ENCODE assay signal across 8 cellular contexts in genomic region chr9:97501177-97501971, GRCh38. TPM values are rescaled to one million over a fixed set of nuclear protein-coding genes. Genes with fewer than 3 reads are reported as not detected.
A peak's percentile ranks its signal among the peaks of the same experiment; 100 is the strongest.
DNase-seq lines count a peak whose midpoint lies in the region; ATAC-seq, FAIRE-seq and TF ChIP-seq lines count a peak whose summit lies in the region.

TMOD1 (plus strand) TSS chr9:97501666; CDS start chr9:97524189, 22,523 bp downstream.

- peak within 1 kb of the TSS; percentile 71 for H3K4me3 ChIP-seq in PC-3 (ENCODE audit: low read length)
- H3K4me3 ChIP-seq in pancreas, result peak within 1 kb of the TSS; percentile 65 to 86 (median 75)

- H3K36me3 ChIP-seq in PC-3 (ENCODE audit: low read depth, low read length) (no peaks in the 10 kb centered on the region), pancreas (peaks cover 0 to under 1% (median 0%) of the 10 kb centered on the region in 3 donors)

- intact Hi-C loops in PC-3 (cut with micrococcal nuclease) (no loop called here), cardiac septum (cut with DNase I) (loop anchor here (2.0 to 5.0 kb wide), 2 partner anchors 33 to 89 kb away; partner anchors contain the start of gene TDRD7), pancreas (cut with DNase I) (no loop called here)

- H3K9me3 ChIP-seq in PC-3 (ENCODE audit: low read length), result no peaks in the 10 kb centered on the region
- H3K9me3 ChIP-seq in pancreas, result no peaks in the 10 kb centered on the region

- CTCF ChIA-PET in PC-3 (lab: Charles Lee), result interaction anchor here (0.6 kb wide), 1 partner anchor 250 kb away, joined by 6 read pairs; no protein-coding TSS in a partner anchor

- H3K27me3 ChIP-seq in PC-3 (ENCODE audit: low read length) (peaks cover 10% of the 10 kb centered on the region; the same call in 1 of the 2 replicates), pancreas (no peaks in the 10 kb centered on the region)

- H3K4me1 ChIP-seq in PC-3 (ENCODE audit: insufficient read depth, low read length), result no peaks in the 10 kb centered on the region
- H3K4me1 ChIP-seq in pancreas, result peaks cover 7 to 22% (median 18%) of the 10 kb centered on the region in 3 donors

- peaks cover 36% of the 10 kb centered on the region for H3K27me3 Mint-ChIP-seq in activated naive CD4-positive, alpha-beta T cell treated with anti-CD3 and anti-CD28 coated beads, Interleukin-2, amount 50 U/mL, for 24 hours

- DNase-seq in COLO668 (lab: John Stamatoyannopoulos, UW; ENCODE audit: unreplicated experiment) (peak; percentile 89), PC-3 (peak; percentile 58), cardiac septum (ENCODE audit: low spot score) (peak; percentile 89), pancreas (peak; percentile 78 to 94 (median 84))
- no peak for DNase-seq in effector CD8-positive, alpha-beta T cell (lab: John Stamatoyannopoulos, UW)

- H3F3A ChIP-seq in PC-3 (ENCODE audit: low read length, unreplicated experiment), result no peaks in the 10 kb centered on the region

- no peak within 1 kb of the TSS for H3K27ac ChIP-seq in PC-3 (ENCODE audit: low read length)
- peak within 1 kb of the TSS; percentile 58 to 84 (median 69) for H3K27ac ChIP-seq in pancreas

- no peak within 1 kb of the TSS for H3K27ac Mint-ChIP-seq in activated naive CD4-positive, alpha-beta T cell treated with anti-CD3 and anti-CD28 coated beads, Interleukin-2, amount 50 U/mL, for 24 hours

- H3K4me1 Mint-ChIP-seq in activated naive CD4-positive, alpha-beta T cell treated with anti-CD3 and anti-CD28 coated beads, Interleukin-2, amount 50 U/mL, for 24 hours, result peaks cover 21% of the 10 kb centered on the region

- H3K9me3 Mint-ChIP-seq in activated naive CD4-positive, alpha-beta T cell treated with anti-CD3 and anti-CD28 coated beads, Interleukin-2, amount 50 U/mL, for 24 hours, result no peaks in the 10 kb centered on the region

- no peaks in the 10 kb centered on the region for H3K9me2 ChIP-seq in PC-3 (replicated peaks; ENCODE audit: low read length)

- no peaks in the 10 kb centered on the region for H3K79me2 ChIP-seq in PC-3 (ENCODE audit: low read length)

- TF ChIP-seq CTCF in PC-3 (conservative IDR thresholded peaks at IDR 0.05; ENCODE audit: low read depth, low read length) (0 out of 2 replicates have a peak, but pooled peaks have one; percentile 25), pancreas (IDR thresholded peaks at IDR 0.05) (no peak)

- no peak for FAIRE-seq in pancreas (lab: Jason Lieb, UNC)

- peak within 1 kb of the TSS; percentile 92 for H2AFZ ChIP-seq in PC-3 (ENCODE audit: low read length)

- H3K4me3 Mint-ChIP-seq in activated naive CD4-positive, alpha-beta T cell treated with anti-CD3 and anti-CD28 coated beads, Interleukin-2, amount 50 U/mL, for 24 hours, result peak within 1 kb of the TSS; percentile 78

- H3K36me3 Mint-ChIP-seq in activated naive CD4-positive, alpha-beta T cell treated with anti-CD3 and anti-CD28 coated beads, Interleukin-2, amount 50 U/mL, for 24 hours, result peaks cover 9% of the 10 kb centered on the region

- BruUV-seq in PC-3 (replicated peaks; lab: Mats Ljungman, UMichigan), result no TSS peak

- no peak within 1 kb of the TSS for H3K9ac ChIP-seq in PC-3 (ENCODE audit: low read length)

- peak; percentile 61 for ATAC-seq in GM19397 (IDR thresholded peaks at IDR 0.05; ENCODE audit: unreplicated experiment)
- ATAC-seq in HG03521 (IDR thresholded peaks at IDR 0.05; ENCODE audit: unreplicated experiment), result peak; percentile 44
- peak; percentile 88 for ATAC-seq in PC-3
- peak; percentile 80 to 86 (median 84) for ATAC-seq in pancreas

- H3K4me2 ChIP-seq in PC-3 (ENCODE audit: low read length), result peak within 1 kb of the TSS; percentile 87

- 0 to 1% methylated on average over 42 to 87 of the region's 87 CpGs for WGBS in pancreas, 2 donors

- H4K20me1 ChIP-seq in PC-3 (ENCODE audit: low read length), result no peaks in the 10 kb centered on the region

- POLR2A ChIA-PET in PC-3 (lab: Charles Lee; ENCODE audit: unreplicated experiment), result interaction anchor here (0.6 kb wide), 1 partner anchor 216 kb away, joined by 3 read pairs; no protein-coding TSS in a partner anchor

RNA-seq across cellular contexts. Expression of gene TMOD1, which starts in this region (rescaled TPM):
- total RNA-seq in PC-3 (2014; rRNA removed), result not detected in 2 replicates
- total RNA-seq in cardiac septum, result 151 TPM
- total RNA-seq in pancreas, result 10 to 100 TPM in 4 of 6 donors, 1 to 10 TPM in 2; 8.4 to 17.0 (median 11.7) TPM
- 10 to 100 TPM; 12.2 to 28.7 TPM for polyA plus RNA-seq in pancreas

Comparison
In these comparisons a context has a peak if more than half of its experiments do, and no peak if none do; other contexts are left out.
1. Peak in DNase-seq, ATAC-seq, H3K4me3 ChIP-seq and H3K4me2 ChIP-seq in PC-3; RNA of the gene not detected or under 1 TPM.